In the genomic region with DNA sequence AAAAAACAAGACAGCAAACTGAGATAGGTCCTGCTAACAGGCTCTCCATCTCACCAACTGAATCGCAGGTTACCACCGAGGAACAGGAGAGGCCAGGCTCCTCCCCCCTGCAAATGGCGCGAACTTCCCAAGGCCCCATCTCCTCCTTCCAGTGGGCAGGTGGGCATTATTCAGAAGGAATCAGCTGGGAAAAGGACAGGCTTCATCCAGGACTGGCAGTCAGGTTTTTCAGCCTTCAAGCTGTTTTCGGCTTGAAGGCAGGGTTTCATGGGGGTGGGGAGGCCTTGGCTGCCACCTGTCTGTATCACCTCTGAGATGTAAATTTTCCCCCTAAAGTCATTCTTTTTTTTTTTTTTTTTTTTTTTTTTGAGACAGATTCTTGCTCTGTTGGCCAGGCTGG, we compare ENCODE assay signal across 2 cellular contexts.
A peak's percentile ranks its signal among the peaks of the same experiment; 100 is the strongest.
TF ChIP-seq lines count a peak whose summit lies in the region.

No MANE protein-coding gene starts in this region.

TF ChIP-seq in GM23338, 12 proteins besides CTCF, POLR2A, EP300 and RAD21:
- TF ChIP-seq EZH2 (IDR thresholded peaks at IDR 0.05; ENCODE audit: low read depth, unreplicated experiment) (no peak), POLR2AphosphoS5 (IDR thresholded peaks at IDR 0.05; ENCODE audit: low read depth) (0 out of 2 replicates have a peak, but pooled peaks have one; percentile 20)
TF ChIP-seq in GM23338: peak in this region for 1.

TF ChIP-seq in H1, 55 proteins besides CTCF, POLR2A, EP300 and RAD21:
- TF ChIP-seq, protein P1, sequence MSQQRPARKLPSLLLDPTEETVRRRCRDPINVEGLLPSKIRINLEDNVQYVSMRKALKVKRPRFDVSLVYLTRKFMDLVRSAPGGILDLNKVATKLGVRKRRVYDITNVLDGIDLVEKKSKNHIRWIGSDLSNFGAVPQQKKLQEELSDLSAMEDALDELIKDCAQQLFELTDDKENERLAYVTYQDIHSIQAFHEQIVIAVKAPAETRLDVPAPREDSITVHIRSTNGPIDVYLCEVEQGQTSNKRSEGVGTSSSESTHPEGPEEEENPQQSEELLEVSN (IDR thresholded peaks at IDR 0.05) = peak; percentile 56
- no peak for TF ChIP-seq USF2 (IDR thresholded peaks at IDR 0.05; ENCODE audit: low read length)
TF ChIP-seq in H1: peak in this region for 1.
